In genomic region chr1:108154323-108154722, GRCh38 we compare ENCODE assay signal across 20 cellular contexts. TPM values are rescaled to one million over a fixed set of nuclear protein-coding genes. Genes with fewer than 3 reads are reported as not detected.
DNase-seq lines count a peak whose midpoint lies in the region; ATAC-seq, FAIRE-seq and TF ChIP-seq lines count a peak whose summit lies in the region.
"Had no signal": no experiment of that assay in that cellular context is flagged by ENCODE, and none has a peak within 500 bp of the region (broad histone marks: within the 10 kb centered on the region; RNA-seq: fewer than 3 reads in every experiment).

No MANE protein-coding gene starts in this region.

- no peaks in the 10 kb centered on the region for H3K27me3 ChIP-seq in bronchial epithelial cell (ENCODE audit: control insufficient read depth, insufficient read depth, low read length)
- H3K27me3 ChIP-seq: BLaER1 treated with 17β-estradiol and CSF1 and Interleukin-3, amounts not matched to agents 10 nM and 100 nM had no signal

- no peak overlapping the region for H3K27ac Mint-ChIP-seq in activated T-cell treated with anti-CD3 and anti-CD28 coated beads, Interleukin-2, amount 50 U/mL, for 24 hours
- H3K27ac Mint-ChIP-seq: CD8-positive, alpha-beta T cell; IgD-negative memory B cell had no signal

- H3K9me3 Mint-ChIP-seq in activated T-cell treated with anti-CD3 and anti-CD28 coated beads, Interleukin-2, amount 50 U/mL, for 24 hours: no peaks in the 10 kb centered on the region
- H3K9me3 Mint-ChIP-seq: CD8-positive, alpha-beta T cell; IgD-negative memory B cell had no signal

- no peak for ATAC-seq in sciatic nerve
- ATAC-seq: CD8-positive, alpha-beta T cell; SK-N-SH treated with all-trans-retinoic acid at 6 μM for 48 hours had no signal

- H3K36me3 Mint-ChIP-seq in activated T-cell treated with anti-CD3 and anti-CD28 coated beads, Interleukin-2, amount 50 U/mL, for 24 hours (ENCODE audit: low read depth): peaks cover 30% of the 10 kb centered on the region

- TF ChIP-seq CTCF in bronchial epithelial cell (IDR thresholded peaks at IDR 0.05; ENCODE audit: insufficient read depth, low read length, severe bottlenecking): no peak

- no peak for FAIRE-seq in bronchial epithelial cell (lab: Jason Lieb, UNC)
- FAIRE-seq: H1, HTR-8/SVneo had no signal

- intact Hi-C loops in sciatic nerve (cut with DNase I): no loop called here

- H3K4me1 Mint-ChIP-seq in activated T-cell treated with anti-CD3 and anti-CD28 coated beads, Interleukin-2, amount 50 U/mL, for 24 hours (ENCODE audit: low read depth): no peaks in the 10 kb centered on the region

- H3K4me3 ChIP-seq in bronchial epithelial cell (ENCODE audit: low read depth, low read length): no peak overlapping the region
- H3K4me3 ChIP-seq: BLaER1 treated with 17β-estradiol and CSF1 and Interleukin-3, amounts not matched to agents 10 nM and 100 nM had no signal

- no peak overlapping the region for H3K4me3 Mint-ChIP-seq in activated T-cell treated with anti-CD3 and anti-CD28 coated beads, Interleukin-2, amount 50 U/mL, for 24 hours
- H3K4me3 Mint-ChIP-seq: CD8-positive, alpha-beta T cell; IgD-negative memory B cell had no signal

- peaks cover 8% of the 10 kb centered on the region for H3K36me3 ChIP-seq in bronchial epithelial cell (ENCODE audit: control insufficient read depth, insufficient read depth, low read length)

- DNase-seq in HPDE6-E6E7 (ENCODE audit: extremely low spot score) (peak; percentile 26), RKO (ENCODE audit: low spot score) (peak; percentile 25), bronchial epithelial cell (ENCODE audit: low read depth) (peak; percentile 92), iris pigment epithelial cell (ENCODE audit: low read depth) (peak; percentile 49), D341Med (ENCODE audit: low spot score) (no peak), sciatic nerve (ENCODE audit: low spot score) (no peak), epidermal melanocyte (ENCODE audit: insufficient read length, low spot score) (no peak)
- no peak for DNase-seq in activated T-cell treated with anti-CD3 and anti-CD28 coated beads, Interleukin-2, amount 50 U/mL, for 24 hours
- DNase-seq: Calu3; CD8-positive, alpha-beta T cell; Kasumi-1; MM.1S; NCI-H1105; NCI-H2081; SHP77 treated with DMSO at 0.1 percent for 48 hours had no signal

- no peaks in the 10 kb centered on the region for H3K27me3 Mint-ChIP-seq in activated T-cell treated with anti-CD3 and anti-CD28 coated beads, Interleukin-2, amount 50 U/mL, for 24 hours
- H3K27me3 Mint-ChIP-seq: IgD-negative memory B cell had no signal

RNA-seq across cellular contexts. Expression of gene SLC25A24, which starts 45.8 kb away (rescaled TPM):
- total RNA-seq in bronchial epithelial cell: 34.3 and 39.8 TPM in 2 replicates
- total RNA-seq in sciatic nerve: 25.8 TPM

Comparison
In these comparisons a context has a peak if more than half of its experiments do, and no peak if none do; other contexts are left out.
1. DNase-seq: peak in HPDE6-E6E7 (single experiment), RKO (single experiment), bronchial epithelial cell (single experiment) and iris pigment epithelial cell (single experiment); none in D341Med (single experiment), sciatic nerve (single experiment), activated T-cell treated with anti-CD3 and anti-CD28 coated beads, Interleukin-2, amount 50 U/mL, for 24 hours (single experiment) and epidermal melanocyte (single experiment).